ENCODE assay signal across 1 cellular context in genomic region chr17:35586569-35587073, GRCh38.
TF ChIP-seq lines count a peak whose summit lies in the region.

No MANE protein-coding gene starts in this region.

TF ChIP-seq in HEK293, 187 proteins besides CTCF, POLR2A, EP300 and RAD21 (continued from another document):
- TF ChIP-seq ZNF248 (tag by site-specific recombination; IDR thresholded peaks at IDR 0.05) (no peak), REPIN1 (tag by site-specific recombination; IDR thresholded peaks at IDR 0.05; ENCODE audit: low read depth) (no peak), ZNF423 (tag by site-specific recombination; IDR thresholded peaks at IDR 0.05) (no peak), ZNF658 (tag by site-specific recombination; IDR thresholded peaks at IDR 0.05) (no peak), ZNF426 (tag by site-specific recombination; IDR thresholded peaks at IDR 0.05) (no peak), ZNF394 (tag by site-specific recombination; IDR thresholded peaks at IDR 0.05; ENCODE audit: borderline replicate concordance) (no peak), ZXDB (tag by site-specific recombination; IDR thresholded peaks at IDR 0.05) (no peak), ZNF140 (tag by site-specific recombination; IDR thresholded peaks at IDR 0.05) (no peak), ZNF549 (tag by site-specific recombination; IDR thresholded peaks at IDR 0.05) (no peak), ZIC2 (tag by site-specific recombination; IDR thresholded peaks at IDR 0.05) (no peak), ZNF629 (tag by site-specific recombination; IDR thresholded peaks at IDR 0.05) (no peak)
